In the genomic region with DNA sequence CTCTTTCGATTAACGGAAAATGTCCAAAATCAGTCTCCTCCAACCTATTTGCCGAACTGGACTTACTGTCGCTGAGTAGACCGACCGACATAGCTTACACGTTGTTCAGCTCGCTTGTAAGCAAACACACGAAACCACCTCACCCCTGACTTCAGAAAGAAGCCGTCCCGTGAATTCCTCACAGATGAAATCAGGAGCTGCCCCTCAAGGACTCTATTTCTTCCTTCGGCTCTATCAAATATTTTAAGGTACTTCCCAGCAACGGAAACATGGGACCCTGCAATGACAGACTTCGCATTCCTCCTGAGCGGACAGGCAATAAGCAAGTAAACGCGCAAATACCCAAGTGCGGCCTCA, we compare ENCODE assay signal across 8 cellular contexts. TPM values are rescaled to one million over a fixed set of nuclear protein-coding genes. Genes with fewer than 3 reads are reported as not detected.
DNase-seq lines count a peak whose midpoint lies in the region; ATAC-seq and TF ChIP-seq lines count a peak whose summit lies in the region.

No MANE protein-coding gene starts in this region.

- peak overlapping the region; percentile 33; the same call in 1 of the 2 replicates for H4K5ac ChIP-seq in IMR-90 (ENCODE audit: low read depth, low read length)

- 1% methylated on average over 16 of the region's 18 CpGs; no CpG with 5 or more reads in 1 of the 2 experiments for whole genome bisulfite sequencing in IMR-90 (ENCODE audit: extremely low coverage in 2 of 2, insufficient read length in 1 of 2), 2 experiments
- 2% methylated on average over 18 of the region's 18 CpGs for WGBS in liver

- peaks cover 13% of the 10 kb centered on the region for H3K4me1 ChIP-seq in IMR-90 (ENCODE audit: control insufficient read depth, insufficient read depth, low read length)
- peaks cover 3 to 37% (median 26%) of the 10 kb centered on the region in 4 donors for H3K4me1 ChIP-seq in liver (ENCODE audit: control insufficient read depth in 4 of 4, insufficient read depth in 4 of 4, low read length in 3 of 4)

- H3K27ac Mint-ChIP-seq in CD14-positive monocyte (peak overlapping the region in 6 of 7 donors; percentile 63 to 88 (median 70)), type B pancreatic cell (peak overlapping the region; percentile 97)

- no TSS peak for BruUV-seq in IMR-90 (replicated peaks; lab: Mats Ljungman, UMichigan)

- peaks cover 75% of the 10 kb centered on the region for H4K20me1 ChIP-seq in IMR-90 (ENCODE audit: insufficient read depth, low read length)

- H2BK5ac ChIP-seq in IMR-90 (ENCODE audit: low read depth, low read length, poor library complexity, severe bottlenecking): peak overlapping the region; percentile 72

- peak overlapping the region; percentile 96 for H3K4ac ChIP-seq in IMR-90 (ENCODE audit: low read depth, low read length)

- H3K9ac ChIP-seq in IMR-90 (ENCODE audit: low read depth, low read length) (peak overlapping the region; percentile 87), liver (ENCODE audit: low read depth in 1 of 2, low read length in 2 of 2) (peak overlapping the region; percentile 42 to 89)

- H3K56ac ChIP-seq in IMR-90 (ENCODE audit: extremely low read depth, insufficient read depth, low read length): peak overlapping the region; percentile 75

- CTCF ChIA-PET in IMR-90 (lab: Yijun Ruan, JAX): interaction anchor here (1.0 kb wide), 1 partner anchor 18 kb away, joined by 3 read pairs; no protein-coding TSS in a partner anchor

- H3K9me3 Mint-ChIP-seq in CD14-positive monocyte (no peaks in the 10 kb centered on the region), type B pancreatic cell (no peaks in the 10 kb centered on the region)

- H3K4me1 Mint-ChIP-seq in CD14-positive monocyte (peaks cover 29% of the 10 kb centered on the region), type B pancreatic cell (ENCODE audit: unreplicated experiment) (peaks cover 19% of the 10 kb centered on the region)

- H3K18ac ChIP-seq in IMR-90 (ENCODE audit: low read depth, low read length): no peak overlapping the region

- H3K27me3 Mint-ChIP-seq in CD14-positive monocyte (ENCODE audit: low read depth in 3 of 3) (peaks cover 0 to 1% (median 0%) of the 10 kb centered on the region in 3 donors), type B pancreatic cell (no peaks in the 10 kb centered on the region)

- POLR2A ChIA-PET in IMR-90 (lab: Charles Lee; ENCODE audit: unreplicated experiment): interaction anchor here (0.6 kb wide), 2 partner anchors 44 to 52 kb away, joined by 3 read pairs; no protein-coding TSS in a partner anchor

- peaks cover 30% of the 10 kb centered on the region for H3K9me1 ChIP-seq in IMR-90 (ENCODE audit: insufficient read depth, low read length)

- H3K79me1 ChIP-seq in IMR-90 (ENCODE audit: low read depth in 1 of 2, low read length in 2 of 2): peaks cover 8 to 65% of the 10 kb centered on the region in 2 experiments; a peak in 3 of 4 replicates

- peak; percentile 77; the same call in 1 of the 2 replicates for TF ChIP-seq POLR2A in IMR-90 (IDR thresholded peaks at IDR 0.05; ENCODE audit: low read depth, low read length)

- no peak overlapping the region for H2BK20ac ChIP-seq in IMR-90 (ENCODE audit: low read depth, low read length)

- H3K23ac ChIP-seq in IMR-90 (ENCODE audit: low read depth, low read length): peak overlapping the region; percentile 90

- no peak overlapping the region for H2BK15ac ChIP-seq in IMR-90 (ENCODE audit: low read depth, low read length)

- H2BK120ac ChIP-seq in IMR-90 (ENCODE audit: low read depth, low read length): no peak overlapping the region

- H3K4me3 Mint-ChIP-seq in CD14-positive monocyte: peak overlapping the region; percentile 92 to 96
- H3K4me3 Mint-ChIP-seq in type B pancreatic cell: peak overlapping the region; percentile 97

- dilution Hi-C loops in IMR-90 (cut with HindIII; ENCODE audit: low sequenced_read_pairs, unreplicated experiment): no loop called here

- intact Hi-C loops in CD14-positive monocyte (cut with micrococcal nuclease) (loop anchor here (5.0 to 10.0 kb wide), 3 partner anchors 278 to 700 kb away; a partner anchor contains a TSS), IMR-90 (cut with micrococcal nuclease) (loop anchor here (2.0 kb wide), 1 partner anchor 36 kb away; no protein-coding TSS in a partner anchor)

- H3K4me3 ChIP-seq in IMR-90 (ENCODE audit: insufficient read depth, low read depth, low read length) (peak overlapping the region; percentile 85), astrocyte of the spinal cord (ENCODE audit: low read depth, low read length) (peak overlapping the region; percentile 82), liver (ENCODE audit: low read depth in 1 of 3, low read length in 3 of 3) (peak overlapping the region; percentile 96 to 98 (median 97))

- in situ Hi-C loops in IMR-90 (cut with MboI; ENCODE audit: low sequenced_read_pairs): no loop called here
- in situ Hi-C loops in astrocyte of the spinal cord (cut with HindIII; ENCODE audit: low sequenced_read_pairs): no loop called here

- peak; percentile 7 for ATAC-seq in IMR-90 (ENCODE audit: low read depth)
- no peak for ATAC-seq in HG03432 (IDR thresholded peaks at IDR 0.05; ENCODE audit: unreplicated experiment)
- no peak for ATAC-seq in GM19463 (IDR thresholded peaks at IDR 0.05; ENCODE audit: unreplicated experiment)

- H3K14ac ChIP-seq in IMR-90 (replicated peaks; ENCODE audit: low read depth, low read length): peak overlapping the region; percentile 65

- no peaks in the 10 kb centered on the region for H3K9me3 ChIP-seq in IMR-90 (ENCODE audit: control insufficient read depth, insufficient read depth, low read length)
- H3K9me3 ChIP-seq in liver (ENCODE audit: control insufficient read depth in 4 of 4, low read length in 3 of 4): no peaks in the 10 kb centered on the region

- H2AK5ac ChIP-seq in IMR-90 (ENCODE audit: low read depth, low read length): peak overlapping the region; percentile 99

- H3K27ac ChIP-seq in IMR-90 (ENCODE audit: insufficient read depth, low read length) (peak overlapping the region; percentile 84), liver (ENCODE audit: low read depth in 1 of 2, low read length in 2 of 2) (peak overlapping the region; percentile 92 to 95)

- H2AK9ac ChIP-seq in IMR-90 (replicated peaks; ENCODE audit: low read depth, low read length, poor library complexity): peak overlapping the region; percentile 99

- peak overlapping the region; percentile 80 to 90 for H4K8ac ChIP-seq in IMR-90 (ENCODE audit: low read depth in 2 of 2, low read length in 2 of 2)

- TF ChIP-seq RAD21 in IMR-90 (IDR thresholded peaks at IDR 0.05; ENCODE audit: low read length): no peak
- TF ChIP-seq RAD21 in liver (IDR thresholded peaks at IDR 0.05): no peak

- H3K36me3 Mint-ChIP-seq in CD14-positive monocyte: peaks cover 18 to 23% of the 10 kb centered on the region in 2 donors
- H3K36me3 Mint-ChIP-seq in type B pancreatic cell: peaks cover 16% of the 10 kb centered on the region

- H3K36me3 ChIP-seq in IMR-90 (ENCODE audit: control insufficient read depth, insufficient read depth, low read length) (peaks cover 20% of the 10 kb centered on the region), liver (ENCODE audit: control insufficient read depth in 4 of 4, insufficient read depth in 3 of 4, low read depth in 1 of 4, low read length in 3 of 4) (peaks cover 3 to 8% (median 5%) of the 10 kb centered on the region in 4 donors)

- no peak for DNase-seq in CD14-positive monocyte (ENCODE audit: low spot score)
- DNase-seq in IMR-90: peak; percentile 83
- DNase-seq in astrocyte of the spinal cord (ENCODE audit: low read depth, low spot score): peak; percentile 66
- DNase-seq in type B pancreatic cell (ENCODE audit: extremely low spot score, unreplicated experiment): no peak
- no peak for DNase-seq in activated gamma-delta T cell (lab: John Stamatoyannopoulos, UW)

- peak overlapping the region; percentile 89 for H2AFZ ChIP-seq in IMR-90 (replicated peaks; ENCODE audit: low read length, poor library complexity)

- H3K27me3 ChIP-seq in IMR-90 (ENCODE audit: control insufficient read depth, insufficient read depth, low read length) (no peaks in the 10 kb centered on the region), liver (ENCODE audit: control insufficient read depth in 4 of 4, insufficient read depth in 4 of 4, low read length in 3 of 4) (no peaks in the 10 kb centered on the region)

- no peak for TF ChIP-seq CTCF in CD14-positive monocyte (IDR thresholded peaks at IDR 0.05)
- TF ChIP-seq CTCF in IMR-90 (conservative IDR thresholded peaks at IDR 0.05; ENCODE audit: low read depth, low read length): no peak
- no peak for TF ChIP-seq CTCF in astrocyte of the spinal cord (IDR thresholded peaks at IDR 0.05; ENCODE audit: low read depth, low read length)
- TF ChIP-seq CTCF in liver (IDR thresholded peaks at IDR 0.05; ENCODE audit: low read depth, low read length, missing input control): no peak
- no peak for TF ChIP-seq CTCF in type B pancreatic cell (conservative IDR thresholded peaks at IDR 0.05)

- H3K4me2 ChIP-seq in IMR-90 (ENCODE audit: low read depth, low read length): peak overlapping the region; percentile 88

- H4K91ac ChIP-seq in IMR-90 (ENCODE audit: insufficient read depth, low read depth, low read length): peak overlapping the region; percentile 87

TF ChIP-seq in IMR-90, 13 proteins besides CTCF, POLR2A, EP300 and RAD21 (continues in another document):
- TF ChIP-seq RFX5 (IDR thresholded peaks at IDR 0.05; ENCODE audit: low read depth, low read length): no peak

TF ChIP-seq in liver, 16 proteins besides CTCF, POLR2A, EP300 and RAD21 (continues in another document):
- TF ChIP-seq YY1 (IDR thresholded peaks at IDR 0.05): no peak

RNA-seq across cellular contexts. Expression of a gene that starts 1.0 kb away (rescaled TPM):
- 10 to 100 TPM; 12.4 to 12.7 TPM for polyA plus RNA-seq in CD14-positive monocyte
- total RNA-seq in IMR-90 (2012; rRNA removed): 33.9 and 36.4 TPM in 2 replicates
- 18.8 and 21.5 TPM in 2 replicates for polyA plus RNA-seq in IMR-90 (2012; rRNA removed)
- polyA plus RNA-seq in IMR-90 (2012; cell fraction: cytosol; rRNA removed): 13.8 and 15.1 TPM in 2 replicates
- polyA plus RNA-seq in IMR-90 (2012; cell fraction: nucleus; rRNA removed; ENCODE audit: low replicate concordance): 13.2 and 19.6 TPM in 2 replicates
- total RNA-seq in liver: 10 to 100 TPM; 17.9 to 23.6 TPM
- 10 to 100 TPM; 10.2 to 11.4 TPM for polyA plus RNA-seq in liver
- total RNA-seq in type B pancreatic cell (ENCODE audit: low replicate concordance): 55.8 and 68.7 TPM in 2 replicates

RNA-seq across cellular contexts. Expression of a gene that starts 10.7 kb away (rescaled TPM):
- polyA plus RNA-seq in CD14-positive monocyte (10 to 100 TPM in 1 of 2 donors, 1 to 10 TPM in 1; 8.5 to 12.9 TPM), IMR-90 (2012; rRNA removed) (17.5 and 21.8 TPM in 2 replicates), liver (10 to 100 TPM; 10.1 to 10.8 TPM)
- total RNA-seq in IMR-90 (2012; rRNA removed) (28.1 and 38.3 TPM in 2 replicates), liver (10 to 100 TPM; 24.0 to 43.1 TPM), type B pancreatic cell (ENCODE audit: low replicate concordance) (49.7 and 58.1 TPM in 2 replicates)
- 10.8 and 13.3 TPM in 2 replicates for polyA plus RNA-seq in IMR-90 (2012; cell fraction: cytosol; rRNA removed)
- polyA plus RNA-seq in IMR-90 (2012; cell fraction: nucleus; rRNA removed; ENCODE audit: low replicate concordance): 47.1 and 74.1 TPM in 2 replicates

RNA-seq across cellular contexts. Expression of a gene that starts 15.5 kb away (rescaled TPM):
- polyA plus RNA-seq in CD14-positive monocyte: under 1 TPM; 0.81 to 0.82 TPM
- 1.4 and 2.2 TPM in 2 replicates for total RNA-seq in IMR-90 (2012; rRNA removed)
- polyA plus RNA-seq in IMR-90 (2012; rRNA removed): 14.4 and 17.3 TPM in 2 replicates
- 3.7 and 5.8 TPM in 2 replicates for polyA plus RNA-seq in IMR-90 (2012; cell fraction: cytosol; rRNA removed)
- polyA plus RNA-seq in IMR-90 (2012; cell fraction: nucleus; rRNA removed; ENCODE audit: low replicate concordance): 68.1 and 209 TPM in 2 replicates
- total RNA-seq in liver: 10 to 100 TPM; 16.0 to 73.1 TPM
- 100 to 1,000 TPM in 1 of 2 donors, 10 to 100 TPM in 1; 56.0 to 138 TPM for polyA plus RNA-seq in liver
- total RNA-seq in type B pancreatic cell (ENCODE audit: low replicate concordance): 3.9 and 5.6 TPM in 2 replicates

Comparison
In these comparisons a context has a peak if more than half of its experiments do, and no peak if none do; other contexts are left out.
1. DNase-seq: peak in IMR-90 (single experiment) and astrocyte of the spinal cord (single experiment); none in CD14-positive monocyte (single experiment), type B pancreatic cell (single experiment) and activated gamma-delta T cell (single experiment).
2. Peak in every context shown above with its lines, with median percentiles within 50 percentile points of each other: H3K4me3 ChIP-seq.